Comparison of ENCODE assay signal across 10 cellular contexts in the genomic region with DNA sequence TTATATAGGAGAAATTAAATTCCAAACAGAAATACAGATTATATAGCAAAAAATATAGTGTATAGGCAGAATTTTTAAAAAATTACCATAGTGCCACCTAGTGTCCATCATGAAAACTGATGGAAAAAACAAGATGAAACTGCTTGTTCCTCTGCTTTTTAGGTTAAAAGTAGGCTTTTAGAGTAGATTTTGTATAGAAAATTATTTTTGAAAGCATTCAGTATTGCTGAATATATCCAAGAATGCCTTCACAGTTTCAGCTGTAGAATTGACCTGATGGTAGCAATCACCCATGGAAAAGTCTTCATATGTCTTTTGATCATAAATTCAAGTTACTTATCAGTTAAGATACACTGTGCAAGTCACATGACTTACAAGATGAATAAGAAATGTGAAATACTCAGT. TPM values are rescaled to one million over a fixed set of nuclear protein-coding genes. Genes with fewer than 3 reads are reported as not detected.
A peak's percentile ranks its signal among the peaks of the same experiment; 100 is the strongest.
DNase-seq lines count a peak whose midpoint lies in the region; ATAC-seq and TF ChIP-seq lines count a peak whose summit lies in the region.
"Had no signal": no experiment of that assay in that cellular context is flagged by ENCODE, and none has a peak within 500 bp of the region (broad histone marks: within the 10 kb centered on the region; RNA-seq: fewer than 3 reads in every experiment).

No MANE protein-coding gene starts in this region.

- no peak overlapping the region for H3K27ac ChIP-seq in left ventricle myocardium inferior (replicated peaks)
- no peak overlapping the region for H3K27ac ChIP-seq in SU-DHL-6 (ENCODE audit: low read depth, low read length)
- H3K27ac ChIP-seq in upper lobe of left lung: no peak overlapping the region
- H3K27ac ChIP-seq: SJCRH30 had no signal

- no peak overlapping the region for H3K4me3 ChIP-seq in left ventricle myocardium inferior
- H3K4me3 ChIP-seq in SU-DHL-6 (ENCODE audit: insufficient read depth, low read length, poor library complexity, severe bottlenecking): no peak overlapping the region
- no peak overlapping the region for H3K4me3 ChIP-seq in upper lobe of left lung
- H3K4me3 ChIP-seq: SJCRH30 had no signal

- H3K27me3 ChIP-seq in left ventricle myocardium inferior (ENCODE audit: low read depth) (no peaks in the 10 kb centered on the region), SU-DHL-6 (ENCODE audit: low read length) (no peaks in the 10 kb centered on the region), upper lobe of left lung (no peaks in the 10 kb centered on the region)
- H3K27me3 ChIP-seq: SJCRH30 had no signal

- H2AFZ ChIP-seq in SU-DHL-6 (ENCODE audit: low read depth, low read length, severe bottlenecking): no peak overlapping the region

- peak; percentile 75 for TF ChIP-seq CTCF in left ventricle myocardium inferior (IDR thresholded peaks at IDR 0.05; ENCODE audit: borderline replicate concordance)
- TF ChIP-seq CTCF in SU-DHL-6 (IDR thresholded peaks at IDR 0.05; ENCODE audit: insufficient read depth, low read length, poor library complexity, severe bottlenecking): peak; percentile 64
- TF ChIP-seq CTCF in upper lobe of left lung (IDR thresholded peaks at IDR 0.05): peak in 5 of 6 experiments; percentile 30 to 62 (median 53)

- DNase-seq in left ventricle myocardium inferior (no peak), Right ventricle myocardium inferior (ENCODE audit: missing footprints) (no peak), globus pallidus (ENCODE audit: low spot score) (peak; percentile 27), upper lobe of left lung (no peak), posterior vena cava (ENCODE audit: low spot score) (no peak), NCI-H345 (lab: John Stamatoyannopoulos, UW) (no peak)
- no peak for DNase-seq in stimulated activated CD4-positive, alpha-beta T cell treated with anti-CD3 and anti-CD28 coated beads, Interleukin-12 subunit alpha, Interleukin-12 subunit beta, amount 100 ng/mL, for 4 hours
- DNase-seq: substantia nigra had no signal

- no peak overlapping the region for H3K4me2 ChIP-seq in SU-DHL-6 (ENCODE audit: low read depth, low read length, poor library complexity, severe bottlenecking)

- H3K79me2 ChIP-seq in SU-DHL-6 (ENCODE audit: insufficient read depth, low read length): no peaks in the 10 kb centered on the region

- no peak overlapping the region for H3K9ac ChIP-seq in SU-DHL-6 (ENCODE audit: low read length)

- H3K9me3 ChIP-seq in left ventricle myocardium inferior (replicated peaks) (peaks cover 2% of the 10 kb centered on the region), SU-DHL-6 (ENCODE audit: insufficient read depth, low read length) (no peaks in the 10 kb centered on the region), upper lobe of left lung (peaks cover 0 to 3% (median 0%) of the 10 kb centered on the region in 4 donors)
- H3K9me3 ChIP-seq: SJCRH30 had no signal

- TF ChIP-seq EP300 in upper lobe of left lung (IDR thresholded peaks at IDR 0.05): no peak

- no peaks in the 10 kb centered on the region for H3K9me2 ChIP-seq in SU-DHL-6 (replicated peaks; ENCODE audit: insufficient read depth, low read length)

- H3F3A ChIP-seq in SU-DHL-6 (ENCODE audit: insufficient read depth): peaks cover 24% of the 10 kb centered on the region; the same call in 1 of the 2 replicates

- TF ChIP-seq POLR2A in upper lobe of left lung (IDR thresholded peaks at IDR 0.05): no peak

- intact Hi-C loops in left ventricle myocardium inferior (cut with micrococcal nuclease): loop anchor here (5.0 to 10.0 kb wide), 2 partner anchors 296 to 409 kb away; no protein-coding TSS in a partner anchor
- intact Hi-C loops in Right ventricle myocardium inferior (cut with DNase I): loop anchor here (2.0 to 10.0 kb wide), 5 partner anchors 116 to 551 kb away; no protein-coding TSS in a partner anchor
- intact Hi-C loops in posterior vena cava (cut with DNase I): loop anchor here in 1 of 2 donors (10.0 kb wide), 1 partner anchor 409 kb away; no protein-coding TSS in a partner anchor

- H3K36me3 ChIP-seq in left ventricle myocardium inferior (peaks cover 75% of the 10 kb centered on the region), SU-DHL-6 (ENCODE audit: low read length) (peaks cover 34% of the 10 kb centered on the region), upper lobe of left lung (peaks cover 4 to 78% (median 26%) of the 10 kb centered on the region in 4 donors)

- H4K20me1 ChIP-seq in SU-DHL-6 (ENCODE audit: low read depth, low read length): no peaks in the 10 kb centered on the region

- no peak for ATAC-seq in Right ventricle myocardium inferior
- ATAC-seq in upper lobe of left lung (ENCODE audit: low FRiP score in 2 of 2): peak in 1 of 2 donors; percentile 68

- no peaks in the 10 kb centered on the region for H3K4me1 ChIP-seq in left ventricle myocardium inferior
- peaks cover 0 to 4% (median 1%) of the 10 kb centered on the region in 4 donors for H3K4me1 ChIP-seq in upper lobe of left lung
- H3K4me1 ChIP-seq: SJCRH30 had no signal

RNA-seq across cellular contexts. Expression of gene RIOK2, which starts 19.7 kb away (rescaled TPM):
- total RNA-seq in left ventricle myocardium inferior (21.1 TPM), Right ventricle myocardium inferior (18.3 TPM), upper lobe of left lung (10 to 100 TPM; 16.7 to 53.8 (median 19.7) TPM), posterior vena cava (10 to 100 TPM; 18.3 to 24.2 TPM)

RNA-seq across cellular contexts. Expression of gene LIX1, which starts 21.0 kb away (rescaled TPM):
- total RNA-seq in left ventricle myocardium inferior (not detected), Right ventricle myocardium inferior (not detected), upper lobe of left lung (under 1 TPM in 1 of 6 donors, not detected in 5; 0.54 TPM), posterior vena cava (not detected)
